ENCODE assay signal across 8 cellular contexts in the genomic region with DNA sequence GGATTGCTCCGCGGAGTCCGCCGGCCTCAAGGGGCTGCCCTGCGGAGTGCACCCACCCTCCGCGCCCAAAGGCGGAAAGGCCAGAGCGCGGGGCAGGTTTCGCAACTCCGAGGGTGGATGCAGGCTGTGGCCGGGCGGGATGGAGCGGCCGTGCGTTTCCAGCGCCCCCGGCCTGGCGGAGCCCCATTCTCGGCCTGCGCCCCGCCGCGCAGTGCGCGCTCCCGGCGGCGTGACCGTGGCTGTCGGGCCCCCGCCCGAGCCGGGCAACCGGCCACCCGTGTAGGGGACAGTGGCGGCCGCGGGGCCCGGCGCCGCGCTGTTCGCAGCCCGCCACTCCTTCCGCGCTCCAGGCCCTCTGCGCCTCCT. TPM values are rescaled to one million over a fixed set of nuclear protein-coding genes. Genes with fewer than 3 reads are reported as not detected.
DNase-seq lines count a peak whose midpoint lies in the region; ATAC-seq and TF ChIP-seq lines count a peak whose summit lies in the region.

No MANE protein-coding gene starts in this region.

- H3K4me3 Mint-ChIP-seq in activated naive CD4-positive, alpha-beta T cell treated with anti-CD3 and anti-CD28 coated beads, Interleukin-2, amount 10 ng/mL, durations not matched to agents 7 days and 5 days = peak overlapping the region; percentile 99
- H3K4me3 Mint-ChIP-seq in activated naive CD4-positive, alpha-beta T cell treated with anti-CD3 and anti-CD28 coated beads, Interleukin-2, amount 50 U/mL, for 24 hours = peak overlapping the region; percentile 96

- CTCF ChIA-PET in activated naive CD4-positive, alpha-beta T cell treated with anti-CD3 and anti-CD28 coated beads, Interleukin-2, amount 10 ng/mL, durations not matched to agents 7 days and 5 days (lab: Charles Lee) = no interaction called here

- DNase-seq in activated naive CD4-positive, alpha-beta T cell treated with anti-CD3 and anti-CD28 coated beads, Interleukin-2, amount 10 ng/mL, durations not matched to agents 7 days and 5 days = no peak
- DNase-seq in activated naive CD4-positive, alpha-beta T cell treated with Interleukin-2 at 50 U/mL for 16 hours = no peak
- DNase-seq in heart left ventricle (peak in 4 of 5 donors; percentile 56 to 79 (median 64)), psoas muscle (peak; percentile 73 to 82), NCI-H774 (lab: John Stamatoyannopoulos, UW) (no peak), DMS114 treated with DMSO at 0.1 percent for 48 hours (lab: John Stamatoyannopoulos, UW; ENCODE audit: unreplicated experiment) (no peak)

- no peaks in the 10 kb centered on the region for H3K36me3 ChIP-seq in heart left ventricle
- no peaks in the 10 kb centered on the region for H3K36me3 ChIP-seq in psoas muscle (ENCODE audit: insufficient read depth in 1 of 2, low read depth in 1 of 2)

- no peaks in the 10 kb centered on the region for H3K9me3 Mint-ChIP-seq in activated naive CD4-positive, alpha-beta T cell treated with anti-CD3 and anti-CD28 coated beads, Interleukin-2, amount 10 ng/mL, durations not matched to agents 7 days and 5 days
- H3K9me3 Mint-ChIP-seq in activated naive CD4-positive, alpha-beta T cell treated with anti-CD3 and anti-CD28 coated beads, Interleukin-2, amount 50 U/mL, for 24 hours = no peaks in the 10 kb centered on the region

- peak; percentile 8 for ATAC-seq in HG03378 (IDR thresholded peaks at IDR 0.05; ENCODE audit: unreplicated experiment)
- ATAC-seq in heart left ventricle = peak in 3 of 4 donors; percentile 3 to 52 (median 45)
- ATAC-seq in psoas muscle = peak; percentile 34 to 50 (median 43)

- H3K4me1 ChIP-seq in heart left ventricle = peaks cover 0 to 76% (median 50%) of the 10 kb centered on the region in 12 donors
- peaks cover 37% of the 10 kb centered on the region for H3K4me1 ChIP-seq in psoas muscle

- H3K27me3 ChIP-seq in heart left ventricle = no peaks in the 10 kb centered on the region
- H3K27me3 ChIP-seq in psoas muscle (ENCODE audit: insufficient read depth in 3 of 3, low read length in 2 of 3) = no peaks in the 10 kb centered on the region

- H3K27ac Mint-ChIP-seq in activated naive CD4-positive, alpha-beta T cell treated with anti-CD3 and anti-CD28 coated beads, Interleukin-2, amount 10 ng/mL, durations not matched to agents 7 days and 5 days = peak overlapping the region; percentile 95
- H3K27ac Mint-ChIP-seq in activated naive CD4-positive, alpha-beta T cell treated with anti-CD3 and anti-CD28 coated beads, Interleukin-2, amount 50 U/mL, for 24 hours = peak overlapping the region; percentile 96

- H3K36me3 Mint-ChIP-seq in activated naive CD4-positive, alpha-beta T cell treated with anti-CD3 and anti-CD28 coated beads, Interleukin-2, amount 10 ng/mL, durations not matched to agents 7 days and 5 days = peaks cover 2% of the 10 kb centered on the region
- H3K36me3 Mint-ChIP-seq in activated naive CD4-positive, alpha-beta T cell treated with anti-CD3 and anti-CD28 coated beads, Interleukin-2, amount 50 U/mL, for 24 hours = no peaks in the 10 kb centered on the region

- H3K4me1 Mint-ChIP-seq in activated naive CD4-positive, alpha-beta T cell treated with anti-CD3 and anti-CD28 coated beads, Interleukin-2, amount 10 ng/mL, durations not matched to agents 7 days and 5 days = peaks cover 55% of the 10 kb centered on the region
- H3K4me1 Mint-ChIP-seq in activated naive CD4-positive, alpha-beta T cell treated with anti-CD3 and anti-CD28 coated beads, Interleukin-2, amount 50 U/mL, for 24 hours = peaks cover 51% of the 10 kb centered on the region

- H3K4me3 ChIP-seq in heart left ventricle (peak overlapping the region; percentile 72 to 97 (median 93)), psoas muscle (peak overlapping the region; percentile 96)

- H3K27ac ChIP-seq in heart left ventricle (peak overlapping the region; percentile 91 to 99 (median 97)), psoas muscle (peak overlapping the region; percentile 99)

- WGBS in heart left ventricle, 4 donors = 0 to 1% (median 0%) methylated on average over 8 to 49 of the region's 49 CpGs; no CpG with 5 or more reads in 1 of the 4 donors
- WGBS in psoas muscle, 3 donors = 0% methylated on average over 23 to 49 of the region's 49 CpGs

- intact Hi-C loops in heart left ventricle (cut with DNase I) (loop anchor here in 4 of 10 donors (1.0 to 10.0 kb wide), 6 partner anchors 58 to 378 kb away; partner anchors contain the start of genes RAB33B (in 2 of the 4) and ELF2 (in 1 of the 4)), psoas muscle (cut with DNase I) (loop anchor here in 1 of 2 donors (5.0 kb wide), 1 partner anchor 138 kb away; no protein-coding TSS in a partner anchor)

- H3K9me3 ChIP-seq in heart left ventricle (no peaks in the 10 kb centered on the region), psoas muscle (no peaks in the 10 kb centered on the region)

- peaks cover 43% of the 10 kb centered on the region for H3K27me3 Mint-ChIP-seq in activated naive CD4-positive, alpha-beta T cell treated with anti-CD3 and anti-CD28 coated beads, Interleukin-2, amount 10 ng/mL, durations not matched to agents 7 days and 5 days
- H3K27me3 Mint-ChIP-seq in activated naive CD4-positive, alpha-beta T cell treated with anti-CD3 and anti-CD28 coated beads, Interleukin-2, amount 50 U/mL, for 24 hours = no peaks in the 10 kb centered on the region

- TF ChIP-seq CTCF in heart left ventricle (IDR thresholded peaks at IDR 0.05) (no peak), psoas muscle (IDR thresholded peaks at IDR 0.05) (no peak)

- no peak for TF ChIP-seq POLR2A in heart left ventricle (IDR thresholded peaks at IDR 0.05)

RNA-seq across cellular contexts. Expression of gene SETD7, which starts 0.3 kb away (rescaled TPM):
- total RNA-seq in heart left ventricle = 10 to 100 TPM; 47.1 to 78.6 (median 61.9) TPM
- polyA plus RNA-seq in heart left ventricle = 10 to 100 TPM; 11.2 to 34.3 TPM
- total RNA-seq in psoas muscle = 10 to 100 TPM; 78.4 to 96.0 (median 91.4) TPM
- 10 to 100 TPM; 15.2 to 70.1 (median 38.8) TPM for polyA plus RNA-seq in psoas muscle

Comparison
In these comparisons a context has a peak if more than half of its experiments do, and no peak if none do; other contexts are left out.
1. DNase-seq: peak in heart left ventricle (4 of 5) and psoas muscle (2 of 2); none in activated naive CD4-positive, alpha-beta T cell treated with anti-CD3 and anti-CD28 coated beads, Interleukin-2, amount 10 ng/mL, durations not matched to agents 7 days and 5 days (single experiment), activated naive CD4-positive, alpha-beta T cell treated with Interleukin-2 at 50 U/mL for 16 hours (single experiment), NCI-H774 (single experiment) and DMS114 treated with DMSO at 0.1 percent for 48 hours (single experiment).
2. Peak in every context shown above with its lines, with median percentiles within 50 percentile points of each other: ATAC-seq.